8 cellular contexts compared by ENCODE assay signal in genomic region chr1:15408890-15409399, GRCh38. TPM values are rescaled to one million over a fixed set of nuclear protein-coding genes. Genes with fewer than 3 reads are reported as not detected.
DNase-seq lines count a peak whose midpoint lies in the region; ATAC-seq and TF ChIP-seq lines count a peak whose summit lies in the region.

No MANE protein-coding gene starts in this region.

- H3K4me3 ChIP-seq in DND-41 (ENCODE audit: low read depth in 1 of 2, low read length in 2 of 2) (peak overlapping the region; percentile 61 to 80; a peak in 3 of 4 replicates), OCI-LY7 (ENCODE audit: low read depth, low read length, poor library complexity, severe bottlenecking) (peak overlapping the region; percentile 87), endodermal cell (ENCODE audit: low read length) (peak overlapping the region; percentile 90), ovary (peak overlapping the region; percentile 74)

- H3K27ac ChIP-seq in DND-41 (ENCODE audit: low read length) (no peak overlapping the region), OCI-LY7 (ENCODE audit: low read depth, low read length, poor library complexity, severe bottlenecking) (no peak overlapping the region), endodermal cell (ENCODE audit: low read depth, low read length) (no peak overlapping the region), ovary (peak overlapping the region in 1 of 2 donors; percentile 32)

- no peaks in the 10 kb centered on the region for H3K9me3 ChIP-seq in DND-41 (ENCODE audit: insufficient read depth, low read length, severe bottlenecking)
- no peaks in the 10 kb centered on the region for H3K9me3 ChIP-seq in OCI-LY7 (ENCODE audit: low read length)
- no peaks in the 10 kb centered on the region for H3K9me3 ChIP-seq in endodermal cell (ENCODE audit: control insufficient read depth, low read length)
- no peaks in the 10 kb centered on the region for H3K9me3 ChIP-seq in ovary

- no peak for ATAC-seq in DND-41 (ENCODE audit: insufficient read depth, low read depth)
- no peak for ATAC-seq in GM19467 (IDR thresholded peaks at IDR 0.05; ENCODE audit: unreplicated experiment)
- no peak for ATAC-seq in GM18858 (IDR thresholded peaks at IDR 0.05; ENCODE audit: unreplicated experiment)
- ATAC-seq in HG03108 (IDR thresholded peaks at IDR 0.05; ENCODE audit: unreplicated experiment), result no peak

- peaks cover 6% of the 10 kb centered on the region for H3K27me3 Mint-ChIP-seq in endodermal cell (ENCODE audit: insufficient read depth)

- WGBS in endodermal cell (ENCODE audit: insufficient coverage in 1 of 2, insufficient read length in 1 of 2), 2 experiments, result 40 to 65% methylated on average over 7 to 14 of the region's 14 CpGs
- WGBS in ovary, 3 donors, result 36 to 52% (median 46%) methylated on average over 14 of the region's 14 CpGs

- no peak for TF ChIP-seq POLR2A in ovary (IDR thresholded peaks at IDR 0.05)

- H4K20me1 ChIP-seq in DND-41 (ENCODE audit: insufficient read depth, low read length) (peaks cover 40% of the 10 kb centered on the region), OCI-LY7 (ENCODE audit: insufficient read depth, low read length) (no peaks in the 10 kb centered on the region; the same call in 1 of the 2 replicates)

- H3K4me1 ChIP-seq in DND-41 (ENCODE audit: insufficient read depth, low read length) (peaks cover 21% of the 10 kb centered on the region), OCI-LY7 (ENCODE audit: insufficient read depth, low read length, poor library complexity, severe bottlenecking) (peaks cover 19% of the 10 kb centered on the region), endodermal cell (ENCODE audit: control insufficient read depth, insufficient read depth, low read length) (peaks cover 28% of the 10 kb centered on the region), ovary (ENCODE audit: insufficient read depth) (peaks cover 10% of the 10 kb centered on the region)

- CTCF ChIA-PET in OCI-LY7 (lab: Charles Lee; ENCODE audit: unreplicated experiment), result no interaction called here

- H3K36me3 ChIP-seq in DND-41 (ENCODE audit: insufficient read depth, low read length) (no peaks in the 10 kb centered on the region; the same call in 1 of the 2 replicates), OCI-LY7 (ENCODE audit: insufficient read depth, low read length) (no peaks in the 10 kb centered on the region; the same call in 1 of the 2 replicates), endodermal cell (ENCODE audit: control insufficient read depth, insufficient read depth, low read length) (peaks cover 7% of the 10 kb centered on the region), ovary (no peaks in the 10 kb centered on the region)

- H3K79me2 ChIP-seq in DND-41 (ENCODE audit: insufficient read depth, low read length) (peaks cover 16% of the 10 kb centered on the region), OCI-LY7 (ENCODE audit: insufficient read depth, low read depth, low read length) (peaks cover 8% of the 10 kb centered on the region; the same call in 1 of the 2 replicates)

- H3K9me3 Mint-ChIP-seq in endodermal cell, result no peaks in the 10 kb centered on the region

- H3K9ac ChIP-seq in DND-41 (ENCODE audit: low read depth, low read length) (peak overlapping the region; percentile 86; the same call in 1 of the 2 replicates), endodermal cell (ENCODE audit: extremely low read depth, low read length, poor library complexity, severe bottlenecking) (peak overlapping the region; percentile 81)

- BruUV-seq in OCI-LY7 (replicated peaks; lab: Mats Ljungman, UMichigan), result no TSS peak

- TF ChIP-seq EP300 in ovary (IDR thresholded peaks at IDR 0.05), result no peak

- no peak for DNase-seq in DND-41
- no peak for DNase-seq in OCI-LY7 (ENCODE audit: low spot score)
- peak; percentile 46 for DNase-seq in endodermal cell
- DNase-seq in ovary, result no peak
- DNase-seq in T1000 (lab: John Stamatoyannopoulos, UW), result no peak

- H2AFZ ChIP-seq in DND-41 (ENCODE audit: low read depth, low read length), result peak overlapping the region; percentile 86
- H2AFZ ChIP-seq in OCI-LY7 (ENCODE audit: low read length), result peak overlapping the region; percentile 52

- no peak for TF ChIP-seq CTCF in DND-41 (IDR thresholded peaks at IDR 0.05; ENCODE audit: borderline replicate concordance, extremely low read depth, low read length, poor library complexity, severe bottlenecking)
- no peak for TF ChIP-seq CTCF in OCI-LY7 (conservative IDR thresholded peaks at IDR 0.05; ENCODE audit: low read length)
- no peak for TF ChIP-seq CTCF in endodermal cell (conservative IDR thresholded peaks at IDR 0.05)
- no peak for TF ChIP-seq CTCF in ovary (IDR thresholded peaks at IDR 0.05)

- no peaks in the 10 kb centered on the region for H3K9me2 ChIP-seq in OCI-LY7 (ENCODE audit: insufficient read depth, low read length)

- peak overlapping the region; percentile 76 for H3K4me3 Mint-ChIP-seq in endodermal cell

- peaks cover under 1% of the 10 kb centered on the region for H3K36me3 Mint-ChIP-seq in endodermal cell (ENCODE audit: low read depth)

- POLR2A ChIA-PET in OCI-LY7 (lab: Charles Lee), result interaction anchor here (0.5 kb wide), 1 partner anchor 791 kb away, joined by 4 read pairs; no protein-coding TSS in a partner anchor

- peak overlapping the region; percentile 94 for H3K27ac Mint-ChIP-seq in endodermal cell

- H3K4me2 ChIP-seq in DND-41 (ENCODE audit: insufficient read depth, low read length) (peak overlapping the region; percentile 85), OCI-LY7 (ENCODE audit: low read length) (peak overlapping the region; percentile 98)

- intact Hi-C loops in OCI-LY7 (cut with micrococcal nuclease; ENCODE audit: unreplicated experiment) (no loop called here), ovary (cut with DNase I) (loop anchor here in 1 of 4 donors (2.0 kb wide), 1 partner anchor 38 kb away; no protein-coding TSS in a partner anchor)

- peaks cover 27% of the 10 kb centered on the region for H3K27me3 ChIP-seq in DND-41 (ENCODE audit: insufficient read depth, low read length, poor library complexity)
- no peaks in the 10 kb centered on the region for H3K27me3 ChIP-seq in endodermal cell (ENCODE audit: control insufficient read depth, insufficient read depth, low read length, poor library complexity, severe bottlenecking)
- no peaks in the 10 kb centered on the region for H3K27me3 ChIP-seq in ovary

- H3K4me1 Mint-ChIP-seq in endodermal cell, result peaks cover 54% of the 10 kb centered on the region

RNA-seq across cellular contexts. Expression of gene EFHD2, which starts 0.7 kb away (rescaled TPM):
- total RNA-seq in OCI-LY7 (2014; rRNA removed; shearing (Covaris generic)), result 25.4 and 27.3 TPM in 2 replicates
- total RNA-seq in OCI-LY7 (2022) (38.3 and 42.0 TPM in 2 replicates), endodermal cell (10 to 100 TPM; 36.7 to 47.6 TPM), ovary (10 to 100 TPM; 24.2 to 63.2 (median 30.3) TPM)
- polyA plus RNA-seq in endodermal cell (2013, experiment 1 of 2), result 20.3 TPM
- polyA plus RNA-seq in endodermal cell (2013, experiment 2 of 2), result 20.0 TPM
- 10 to 100 TPM; 19.6 to 25.5 TPM for polyA plus RNA-seq in ovary

RNA-seq across cellular contexts. Expression of gene CTRC, which starts 29.3 kb away (rescaled TPM):
- total RNA-seq in OCI-LY7 (2014; rRNA removed; shearing (Covaris generic)), result not detected in 2 replicates
- not detected in 2 replicates for total RNA-seq in OCI-LY7 (2022)
- not detected for total RNA-seq in endodermal cell
- not detected for polyA plus RNA-seq in endodermal cell (2013, experiment 1 of 2)
- polyA plus RNA-seq in endodermal cell (2013, experiment 2 of 2), result not detected
- 1 to 10 TPM in 3 of 7 donors, not detected in 4; 1.7 to 5.7 (median 4.6) TPM for total RNA-seq in ovary
- polyA plus RNA-seq in ovary, result not detected

RNA-seq across cellular contexts. Expression of gene CELA2A, which starts 47.6 kb away (rescaled TPM):
- total RNA-seq in OCI-LY7 (2014; rRNA removed; shearing (Covaris generic)), result not detected in 2 replicates
- total RNA-seq in OCI-LY7 (2022) (not detected in 2 replicates), endodermal cell (not detected), ovary (1 to 10 TPM in 2 of 7 donors, under 1 TPM in 1, not detected in 4; 0.92 to 9.4 (median 2.4) TPM)
- not detected for polyA plus RNA-seq in endodermal cell (2013, experiment 1 of 2)
- not detected for polyA plus RNA-seq in endodermal cell (2013, experiment 2 of 2)
- 1 to 10 TPM in 1 of 2 donors, not detected in 1; 7.5 TPM for polyA plus RNA-seq in ovary
